26 cellular contexts compared by ENCODE assay signal in genomic region chr2:45973426-45973825, GRCh38.
A peak's percentile ranks its signal among the peaks of the same experiment; 100 is the strongest.
DNase-seq lines count a peak whose midpoint lies in the region; ATAC-seq and TF ChIP-seq lines count a peak whose summit lies in the region.
"Had no signal": no experiment of that assay in that cellular context is flagged by ENCODE, and none has a peak within 500 bp of the region (broad histone marks: within the 10 kb centered on the region; RNA-seq: fewer than 3 reads in every experiment).

No MANE protein-coding gene starts in this region.

- H3K4me1 ChIP-seq in HCT116 (ENCODE audit: control insufficient read depth in 1 of 2, insufficient read depth in 2 of 2, low read length in 2 of 2) (peaks cover 19 to 25% of the 10 kb centered on the region in 2 experiments), esophagus muscularis mucosa (peaks cover 0 to 9% (median 4%) of the 10 kb centered on the region in 4 donors)
- H3K4me1 ChIP-seq: neural progenitor cell, tibial artery had no signal

- CTCF ChIA-PET in HCT116 (lab: Charles Lee): no interaction called here
- CTCF ChIA-PET in activated CD4-positive, alpha-beta T cell treated with anti-CD3 and anti-CD28 coated beads for 36 hours (lab: Charles Lee): no interaction called here

- TF ChIP-seq RAD21 in HCT116 (IDR thresholded peaks at IDR 0.05; ENCODE audit: low read depth): no peak

- RAD21 ChIA-PET in HCT116 (lab: Charles Lee; ENCODE audit: low non-redundant PET in 1 of 2, low total read pairs in 2 of 2, uncharacterized antibody in 2 of 2, unreplicated experiment in 2 of 2): no interaction called here

- H3K27ac Mint-ChIP-seq in activated CD4-positive, alpha-beta T cell treated with anti-CD3 and anti-CD28 coated beads for 36 hours: no peak overlapping the region
- H3K27ac Mint-ChIP-seq: activated CD4-positive, alpha-beta memory T cell treated with anti-CD3 and anti-CD28 coated beads for 36 hours; activated naive CD8-positive, alpha-beta T cell treated with anti-CD3 and anti-CD28 coated beads, Interleukin-2, amount 10 ng/mL, durations not matched to agents 7 days and 5 days; neural progenitor cell; stimulated activated naive CD8-positive, alpha-beta T cell treated with anti-CD3 and anti-CD28 coated beads, Interleukin-15, Interleukin-2, amounts not matched to agents 100 ng/mL and 50 ng/mL, for 24 hours had no signal

- no peaks in the 10 kb centered on the region for H3K9me2 ChIP-seq in HCT116 (ENCODE audit: insufficient read depth)

- no peak overlapping the region for H2AFZ ChIP-seq in HCT116 (ENCODE audit: low read depth, low read length, poor library complexity, severe bottlenecking)
- H2AFZ ChIP-seq: neural progenitor cell had no signal

- H4K20me1 ChIP-seq in HCT116 (ENCODE audit: insufficient read depth): no peaks in the 10 kb centered on the region

- H3K9ac ChIP-seq in HCT116 (ENCODE audit: low read length): no peak overlapping the region
- H3K9ac ChIP-seq: neural progenitor cell had no signal

- ATAC-seq in HCT116: peak; percentile 49; the same call in 1 of the 2 replicates
- ATAC-seq in activated CD4-positive, alpha-beta T cell treated with anti-CD3 and anti-CD28 coated beads for 36 hours: no peak
- ATAC-seq: left cardiac atrium, right cardiac atrium had no signal

- H3K9me3 ChIP-seq in HCT116 (ENCODE audit: control insufficient read depth in 1 of 2, insufficient read depth in 1 of 2, low read depth in 1 of 2, low read length in 2 of 2) (no peaks in the 10 kb centered on the region), esophagus muscularis mucosa (no peaks in the 10 kb centered on the region)
- H3K9me3 ChIP-seq: tibial artery had no signal

- no peak overlapping the region for H3K4me3 ChIP-seq in HCT116 (replicated peaks in 1 of 2; ENCODE audit: low read depth in 1 of 2, low read length in 2 of 2)
- H3K4me3 ChIP-seq in esophagus muscularis mucosa: no peak overlapping the region
- H3K4me3 ChIP-seq: dorsolateral prefrontal cortex, neural progenitor cell, tibial artery had no signal

- TF ChIP-seq POLR2A in HCT116 (IDR thresholded peaks at IDR 0.05; ENCODE audit: borderline replicate concordance, extremely low read depth, insufficient read depth, insufficient read length) (no peak), esophagus muscularis mucosa (IDR thresholded peaks at IDR 0.05; ENCODE audit: low read depth) (no peak)

- no peaks in the 10 kb centered on the region for H3K36me3 ChIP-seq in HCT116 (ENCODE audit: control insufficient read depth in 1 of 2, insufficient read depth in 2 of 2, low read length in 2 of 2)
- H3K36me3 ChIP-seq in esophagus muscularis mucosa: peaks cover 0 to 8% (median 0%) of the 10 kb centered on the region in 4 donors
- H3K36me3 ChIP-seq: neural progenitor cell had no signal

- TF ChIP-seq CTCF in HCT116 (IDR thresholded peaks at IDR 0.05 in 2 of 3, conservative IDR thresholded peaks at IDR 0.05 in 1 of 3; ENCODE audit: borderline replicate concordance in 1 of 3, insufficient read depth in 1 of 3, low read depth in 2 of 3, low read length in 2 of 3) (no peak), esophagus muscularis mucosa (IDR thresholded peaks at IDR 0.05) (no peak)

- no peaks in the 10 kb centered on the region for H3K79me2 ChIP-seq in HCT116 (ENCODE audit: insufficient read depth, low read length)

- no peaks in the 10 kb centered on the region for H3K9me3 Mint-ChIP-seq in activated CD4-positive, alpha-beta T cell treated with anti-CD3 and anti-CD28 coated beads for 36 hours (ENCODE audit: low read depth)
- H3K9me3 Mint-ChIP-seq: activated CD4-positive, alpha-beta memory T cell treated with anti-CD3 and anti-CD28 coated beads for 36 hours; central memory CD8-positive, alpha-beta T cell; neural progenitor cell; stimulated activated naive CD8-positive, alpha-beta T cell treated with anti-CD3 and anti-CD28 coated beads, Interleukin-15, Interleukin-2, amounts not matched to agents 100 ng/mL and 50 ng/mL, for 24 hours had no signal

- H3K4me2 ChIP-seq in HCT116 (ENCODE audit: low read length): peak overlapping the region; percentile 39
- H3K4me2 ChIP-seq: neural progenitor cell had no signal

- POLR2A ChIA-PET in HCT116 (lab: Charles Lee): no interaction called here
- POLR2A ChIA-PET in activated CD4-positive, alpha-beta T cell treated with anti-CD3 and anti-CD28 coated beads for 36 hours (lab: Charles Lee): no interaction called here

- no peaks in the 10 kb centered on the region for H3K36me3 Mint-ChIP-seq in activated CD4-positive, alpha-beta T cell treated with anti-CD3 and anti-CD28 coated beads for 36 hours (ENCODE audit: low read depth)
- H3K36me3 Mint-ChIP-seq: activated CD4-positive, alpha-beta memory T cell treated with anti-CD3 and anti-CD28 coated beads for 36 hours; activated naive CD8-positive, alpha-beta T cell treated with anti-CD3 and anti-CD28 coated beads, Interleukin-2, amount 10 ng/mL, durations not matched to agents 7 days and 5 days; CD4-positive, CD25-positive, alpha-beta regulatory T cell; neural progenitor cell had no signal

- intact Hi-C loops in HCT116 (cut with micrococcal nuclease) (no loop called here), esophagus muscularis mucosa (cut with DNase I) (no loop called here)
- intact Hi-C loops in activated CD4-positive, alpha-beta T cell treated with anti-CD3 and anti-CD28 coated beads for 36 hours (cut with DNase I, micrococcal nuclease): no loop called here

- no peaks in the 10 kb centered on the region for H3K4me1 Mint-ChIP-seq in activated CD4-positive, alpha-beta T cell treated with anti-CD3 and anti-CD28 coated beads for 36 hours
- H3K4me1 Mint-ChIP-seq: activated naive CD8-positive, alpha-beta T cell treated with anti-CD3 and anti-CD28 coated beads, Interleukin-2, amount 10 ng/mL, durations not matched to agents 7 days and 5 days; CD4-positive, CD25-positive, alpha-beta regulatory T cell; central memory CD8-positive, alpha-beta T cell had no signal

- no peak for TF ChIP-seq EP300 in esophagus muscularis mucosa (IDR thresholded peaks at IDR 0.05)

- 95% methylated on average over 4 of the region's 4 CpGs for WGBS in esophagus muscularis mucosa

- no peaks in the 10 kb centered on the region for H3K27me3 ChIP-seq in HCT116 (ENCODE audit: insufficient read depth, low read length)
- no peaks in the 10 kb centered on the region for H3K27me3 ChIP-seq in esophagus muscularis mucosa
- H3K27me3 ChIP-seq: dorsolateral prefrontal cortex, neural progenitor cell, tibial artery had no signal

- no peak overlapping the region for H3K4me3 Mint-ChIP-seq in activated CD4-positive, alpha-beta T cell treated with anti-CD3 and anti-CD28 coated beads for 36 hours
- H3K4me3 Mint-ChIP-seq: activated CD4-positive, alpha-beta memory T cell treated with anti-CD3 and anti-CD28 coated beads for 36 hours; activated naive CD8-positive, alpha-beta T cell treated with anti-CD3 and anti-CD28 coated beads, Interleukin-2, amount 10 ng/mL, durations not matched to agents 7 days and 5 days; CD4-positive, CD25-positive, alpha-beta regulatory T cell; central memory CD8-positive, alpha-beta T cell; neural progenitor cell; stimulated activated naive CD8-positive, alpha-beta T cell treated with anti-CD3 and anti-CD28 coated beads, Interleukin-15, Interleukin-2, amounts not matched to agents 100 ng/mL and 50 ng/mL, for 24 hours had no signal

- BruUV-seq in HCT116 (replicated peaks; lab: Mats Ljungman, UMichigan): no TSS peak

- no peaks in the 10 kb centered on the region for H3K27me3 Mint-ChIP-seq in activated CD4-positive, alpha-beta T cell treated with anti-CD3 and anti-CD28 coated beads for 36 hours
- H3K27me3 Mint-ChIP-seq: activated CD4-positive, alpha-beta memory T cell treated with anti-CD3 and anti-CD28 coated beads for 36 hours; CD4-positive, CD25-positive, alpha-beta regulatory T cell; central memory CD8-positive, alpha-beta T cell; stimulated activated naive CD8-positive, alpha-beta T cell treated with anti-CD3 and anti-CD28 coated beads, Interleukin-15, Interleukin-2, amounts not matched to agents 100 ng/mL and 50 ng/mL, for 24 hours had no signal

- DNase-seq in DMS 273 (lab: John Stamatoyannopoulos, UW; ENCODE audit: unreplicated experiment) (peak; percentile 73), HCT116 (ENCODE audit: low read depth, low spot score) (no peak), NCI-H345 treated with DMSO at 0.1 percent for 48 hours (lab: John Stamatoyannopoulos, UW; ENCODE audit: unreplicated experiment) (peak; percentile 28), esophagus muscularis mucosa (ENCODE audit: extremely low spot score) (peak; percentile 5), NCI-H526 treated with DMSO at 0.1 percent for 48 hours (lab: John Stamatoyannopoulos, UW) (no peak), NCI-H187 treated with DMSO at 0.1 percent for 48 hours (lab: John Stamatoyannopoulos, UW) (no peak), NCI-H1930 (lab: John Stamatoyannopoulos, UW) (no peak)
- DNase-seq in activated CD4-positive, alpha-beta T cell treated with anti-CD3 and anti-CD28 coated beads for 36 hours: no peak
- DNase-seq: activated CD4-positive, alpha-beta memory T cell treated with anti-CD3 and anti-CD28 coated beads for 36 hours; activated CD4-positive, CD25-positive, alpha-beta regulatory T cell; activated effector memory CD4-positive, alpha-beta T cell treated with Interleukin-2 at 50 U/mL for 16 hours; activated naive CD8-positive, alpha-beta T cell treated with anti-CD3 and anti-CD28 coated beads, Interleukin-2, amount 10 ng/mL, durations not matched to agents 7 days and 5 days; CD4-positive, CD25-positive, alpha-beta regulatory T cell; dorsolateral prefrontal cortex; GOT3; left cardiac atrium; NCI-H1092; NCI-H774; OCI-M1; right cardiac atrium; stimulated activated CD4-positive, alpha-beta T cell treated with anti-CD3 and anti-CD28 coated beads, Interleukin-12 subunit alpha, Interleukin-12 subunit beta, amount 100 ng/mL, for 4 hours; T1000; tibial artery had no signal

- H3K27ac ChIP-seq in HCT116 (ENCODE audit: low read depth, low read length): no peak overlapping the region
- H3K27ac ChIP-seq in esophagus muscularis mucosa (replicated peaks in 1 of 4): no peak overlapping the region
- H3K27ac ChIP-seq: dorsolateral prefrontal cortex, neural progenitor cell, tibial artery had no signal

Comparison
In these comparisons a context has a peak if more than half of its experiments do, and no peak if none do; other contexts are left out.
1. DNase-seq: peak in DMS 273 (single experiment), NCI-H345 treated with DMSO at 0.1 percent for 48 hours (single experiment) and esophagus muscularis mucosa (single experiment); none in HCT116 (single experiment), NCI-H526 treated with DMSO at 0.1 percent for 48 hours (single experiment), activated CD4-positive, alpha-beta T cell treated with anti-CD3 and anti-CD28 coated beads for 36 hours (single experiment), NCI-H187 treated with DMSO at 0.1 percent for 48 hours (single experiment) and NCI-H1930 (0 of 2).